ENCODE assay signal across 17 cellular contexts in the genomic region with DNA sequence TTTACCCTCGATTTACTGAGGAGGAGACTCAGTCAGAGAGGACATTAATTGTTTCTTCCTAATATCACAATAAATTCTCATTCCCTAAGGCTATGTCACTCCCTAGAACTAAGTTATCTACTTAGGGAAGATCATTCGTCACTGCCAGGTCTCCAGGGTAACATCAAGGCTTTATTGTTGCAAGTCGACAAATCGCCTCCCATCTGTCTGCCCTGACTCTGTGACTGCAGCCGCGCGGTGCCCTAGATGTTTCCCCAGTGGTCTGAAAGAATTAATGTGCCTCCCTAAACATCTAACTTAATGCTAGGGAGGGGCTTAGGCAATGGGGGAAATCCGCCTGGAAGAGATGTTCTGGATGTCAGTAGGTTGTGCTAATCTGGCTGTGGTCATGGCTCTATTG.
"Had no signal": no experiment of that assay in that cellular context is flagged by ENCODE, and none has a peak within 500 bp of the region (broad histone marks: within the 10 kb centered on the region; RNA-seq: fewer than 3 reads in every experiment).

No MANE protein-coding gene starts in this region.

- H3K9me3 Mint-ChIP-seq: naive thymus-derived CD8-positive, alpha-beta T cell had no signal

- H3K4me1 Mint-ChIP-seq: naive thymus-derived CD8-positive, alpha-beta T cell had no signal

- H3K36me3 ChIP-seq: heart right ventricle, right atrium auricular region, suprapubic skin, thyroid gland, upper lobe of left lung, uterus had no signal

- H3K27me3 Mint-ChIP-seq: dendritic cell treated with granulocyte-macrophage colony-stimulating factor and Interleukin-4, amounts not matched to agents 40 ng/mL and 50 ng/mL, for 4 days; naive thymus-derived CD8-positive, alpha-beta T cell had no signal

- H3K36me3 Mint-ChIP-seq: naive thymus-derived CD8-positive, alpha-beta T cell had no signal

- H3K27ac Mint-ChIP-seq: dendritic cell treated with granulocyte-macrophage colony-stimulating factor and Interleukin-4, amounts not matched to agents 40 ng/mL and 50 ng/mL, for 4 days; naive thymus-derived CD8-positive, alpha-beta T cell had no signal

- H3K9me3 ChIP-seq: heart right ventricle, mucosa of descending colon, right atrium auricular region, suprapubic skin, thyroid gland, upper lobe of left lung, uterus had no signal

- H3K4me3 ChIP-seq: heart right ventricle, mucosa of descending colon, right atrium auricular region, suprapubic skin, thyroid gland, upper lobe of left lung, uterus had no signal

- H3K4me1 ChIP-seq: heart right ventricle, right atrium auricular region, suprapubic skin, upper lobe of left lung, uterus had no signal

- DNase-seq: heart right ventricle; hypothalamus; kidney glomerular epithelial cell; mammary epithelial cell; mucosa of descending colon; naive thymus-derived CD8-positive, alpha-beta T cell; small intestine; stimulated activated CD4-positive, alpha-beta T cell treated with anti-CD3 and anti-CD28 coated beads, Interleukin-12 subunit alpha, Interleukin-12 subunit beta, amount 100 ng/mL, for 4 hours; stimulated activated naive CD8-positive, alpha-beta T cell treated with anti-CD3 and anti-CD28 coated beads, Interleukin-15, Interleukin-2, amounts not matched to agents 100 U/mL and 50 U/mL, for 24 hours; thyroid gland; upper lobe of left lung; uterus had no signal

- H3K27ac ChIP-seq: heart right ventricle, right atrium auricular region, suprapubic skin, thyroid gland, upper lobe of left lung, uterus had no signal

- ATAC-seq: heart right ventricle; left lobe of liver; mucosa of descending colon; naive thymus-derived CD8-positive, alpha-beta T cell; stimulated activated naive CD8-positive, alpha-beta T cell treated with anti-CD3 and anti-CD28 coated beads, Interleukin-15, Interleukin-2, amounts not matched to agents 100 U/mL and 50 U/mL, for 24 hours had no signal

- H3K4me3 Mint-ChIP-seq: dendritic cell treated with granulocyte-macrophage colony-stimulating factor and Interleukin-4, amounts not matched to agents 40 ng/mL and 50 ng/mL, for 4 days; naive thymus-derived CD8-positive, alpha-beta T cell; neural crest cell had no signal

- H3K27me3 ChIP-seq: heart right ventricle, right atrium auricular region, suprapubic skin, thyroid gland, upper lobe of left lung, uterus had no signal
